37 cellular contexts compared by ENCODE assay signal in the genomic region with DNA sequence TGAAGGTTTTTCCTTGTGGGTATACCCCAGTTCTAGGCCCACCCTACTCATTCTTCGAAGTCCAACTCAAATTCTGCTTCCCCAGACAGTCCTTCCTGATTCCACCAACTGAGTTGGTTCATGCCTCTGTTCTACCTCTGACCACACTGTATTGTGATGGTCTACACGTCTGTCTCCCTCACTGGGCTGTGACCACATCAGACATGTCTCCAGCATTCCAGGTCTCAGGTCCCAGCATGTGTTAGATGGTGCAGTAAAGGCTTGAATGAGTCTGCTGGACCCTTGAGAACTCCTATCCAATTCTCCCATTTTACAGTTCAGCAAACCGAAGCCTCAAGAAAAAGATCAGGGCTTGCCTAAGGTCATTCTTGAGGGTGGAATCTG. TPM values are rescaled to one million over a fixed set of nuclear protein-coding genes. Genes with fewer than 3 reads are reported as not detected.
"Had no signal": no experiment of that assay in that cellular context is flagged by ENCODE, and none has a peak within 500 bp of the region (broad histone marks: within the 10 kb centered on the region; RNA-seq: fewer than 3 reads in every experiment).

No MANE protein-coding gene starts in this region.

- H3K36me3 ChIP-seq: adrenal gland, breast epithelium, esophagus muscularis mucosa, gastrocnemius medialis, WERI-Rb-1 had no signal

- H3K4me3 ChIP-seq: adrenal gland, body of pancreas, breast epithelium, coronary artery, esophagus muscularis mucosa, gastrocnemius medialis had no signal

- H3K4me1 ChIP-seq: foreskin keratinocyte, gastrocnemius medialis had no signal

- ATAC-seq: activated CD4-positive, alpha-beta T cell treated with anti-CD3 and anti-CD28 coated beads for 36 hours; activated CD8-positive, alpha-beta memory T cell treated with anti-CD3 and anti-CD28 coated beads, Interleukin-2, amount 10 ng/mL, durations not matched to agents 7 days and 5 days; activated CD8-positive, alpha-beta T cell treated with anti-CD3 and anti-CD28 coated beads, Interleukin-2, amount 10 ng/mL, durations not matched to agents 7 days and 5 days; activated naive CD8-positive, alpha-beta T cell treated with anti-CD3 and anti-CD28 coated beads, Interleukin-2, amount 50 U/mL, for 24 hours; body of pancreas; effector memory CD8-positive, alpha-beta T cell; foreskin keratinocyte; gastrocnemius medialis; T-helper 17 cell had no signal

- H3K27ac ChIP-seq: adrenal gland, body of pancreas, breast epithelium, coronary artery, esophagus muscularis mucosa, foreskin keratinocyte, gastrocnemius medialis, WERI-Rb-1 had no signal

- H3K9me3 Mint-ChIP-seq: activated CD4-positive, alpha-beta memory T cell treated with anti-CD3 and anti-CD28 coated beads for 36 hours; activated CD4-positive, alpha-beta T cell treated with anti-CD3 and anti-CD28 coated beads, Interleukin-2, amount 10 ng/mL, durations not matched to agents 24 days and 14 days; activated naive CD4-positive, alpha-beta T cell treated with anti-CD3 and anti-CD28 coated beads for 36 hours; activated naive CD4-positive, alpha-beta T cell treated with anti-CD3 and anti-CD28 coated beads, Interleukin-2, amount 50 U/mL, for 24 hours; activated naive CD8-positive, alpha-beta T cell treated with anti-CD3 and anti-CD28 coated beads for 36 hours; activated naive CD8-positive, alpha-beta T cell treated with anti-CD3 and anti-CD28 coated beads, Interleukin-2, amount 50 U/mL, for 24 hours; activated T-helper 1 cell treated with anti-CD3 and anti-CD28 coated beads, Interleukin-12 subunit alpha, Interleukin-12 subunit beta, Interleukin-2, Interleukin-4 antibody, amounts not matched to agents 30 ng/mL and 10 ng/mL and 1 ng/mL, durations not matched to agents 14 hours and 24 hours and 36 hours; activated T-helper 2 cell treated with anti-CD3 and anti-CD28 coated beads, Interferon-gamma antibody, Interleukin-2, Interleukin-4, amounts not matched to agents 10 μg/mL and 5 μg/mL and 100 μg/mL, durations not matched to agents 14 hours and 24 hours and 36 hours; central memory CD8-positive, alpha-beta T cell; effector memory CD8-positive, alpha-beta T cell; T-helper 2 cell treated with Interferon-gamma antibody and Interleukin-4, amounts not matched to agents 5 μg/mL and 100 μg/mL, for 36 hours had no signal

- H3K27ac Mint-ChIP-seq: activated CD4-positive, alpha-beta memory T cell treated with anti-CD3 and anti-CD28 coated beads for 36 hours; activated CD4-positive, alpha-beta T cell treated with anti-CD3 and anti-CD28 coated beads for 36 hours; activated CD4-positive, alpha-beta T cell treated with anti-CD3 and anti-CD28 coated beads, Interleukin-2, amount 10 ng/mL, durations not matched to agents 24 days and 14 days; activated CD8-positive, alpha-beta memory T cell treated with anti-CD3 and anti-CD28 coated beads, Interleukin-2, amount 10 ng/mL, durations not matched to agents 7 days and 5 days; activated CD8-positive, alpha-beta T cell treated with anti-CD3 and anti-CD28 coated beads, Interleukin-2, amount 10 ng/mL, durations not matched to agents 7 days and 5 days; activated naive CD4-positive, alpha-beta T cell treated with anti-CD3 and anti-CD28 coated beads for 36 hours; activated naive CD4-positive, alpha-beta T cell treated with anti-CD3 and anti-CD28 coated beads, Interleukin-2, amount 50 U/mL, for 24 hours; activated naive CD8-positive, alpha-beta T cell treated with anti-CD3 and anti-CD28 coated beads for 36 hours; activated naive CD8-positive, alpha-beta T cell treated with anti-CD3 and anti-CD28 coated beads, Interleukin-2, amount 50 U/mL, for 24 hours; activated T-helper 1 cell treated with anti-CD3 and anti-CD28 coated beads, Interleukin-12 subunit alpha, Interleukin-12 subunit beta, Interleukin-2, Interleukin-4 antibody, amounts not matched to agents 30 ng/mL and 10 ng/mL and 1 ng/mL, durations not matched to agents 14 hours and 24 hours and 36 hours; activated T-helper 2 cell treated with anti-CD3 and anti-CD28 coated beads, Interferon-gamma antibody, Interleukin-2, Interleukin-4, amounts not matched to agents 10 μg/mL and 5 μg/mL and 100 μg/mL, durations not matched to agents 14 hours and 24 hours and 36 hours; effector memory CD8-positive, alpha-beta T cell; T-helper 17 cell; T-helper 2 cell treated with Interferon-gamma antibody and Interleukin-4, amounts not matched to agents 5 μg/mL and 100 μg/mL, for 36 hours had no signal

- DNase-seq: activated CD4-positive, alpha-beta memory T cell treated with anti-CD3 and anti-CD28 coated beads for 36 hours; activated CD4-positive, alpha-beta T cell treated with anti-CD3 and anti-CD28 coated beads for 36 hours; activated CD4-positive, alpha-beta T cell treated with anti-CD3 and anti-CD28 coated beads, Interleukin-2, amount 10 ng/mL, durations not matched to agents 24 days and 14 days; activated CD4-positive, CD25-positive, alpha-beta regulatory T cell; activated CD4-positive, CD25-positive, alpha-beta regulatory T cell treated with anti-CD3 and anti-CD28 coated beads, Interleukin-2, amount 50 U/mL, for 72 hours; activated CD8-positive, alpha-beta memory T cell treated with anti-CD3 and anti-CD28 coated beads, Interleukin-2, amount 10 ng/mL, durations not matched to agents 7 days and 5 days; activated CD8-positive, alpha-beta memory T cell treated with anti-CD3 and anti-CD28 coated beads, Interleukin-2, amount 50 U/mL, for 4 hours; activated CD8-positive, alpha-beta T cell treated with anti-CD3 and anti-CD28 coated beads, Interleukin-2, amount 10 ng/mL, durations not matched to agents 7 days and 5 days; activated effector memory CD4-positive, alpha-beta T cell treated with anti-CD3 and anti-CD28 coated beads, Interleukin-2, amount 50 U/mL, for 16 hours; activated naive CD4-positive, alpha-beta T cell treated with anti-CD3 and anti-CD28 coated beads for 36 hours; activated naive CD8-positive, alpha-beta T cell treated with anti-CD3 and anti-CD28 coated beads for 36 hours; activated naive CD8-positive, alpha-beta T cell treated with anti-CD3 and anti-CD28 coated beads, Interleukin-2, amount 50 U/mL, for 24 hours; activated T-cell treated with anti-CD3 and anti-CD28 coated beads, Interleukin-2, amount 50 U/mL, for 1 hour; activated T-cell treated with anti-CD3 and anti-CD28 coated beads, Interleukin-2, amount 50 U/mL, for 48 hours; amygdala; aorta; dermis blood vessel endothelial cell; effector CD4-positive, alpha-beta T cell; effector memory CD8-positive, alpha-beta T cell; erythroblast; foreskin keratinocyte; gastrocnemius medialis; T-helper 1 cell; T-helper 17 cell; T1000 had no signal

- H3K9me3 ChIP-seq: adrenal gland, body of pancreas, breast epithelium, esophagus muscularis mucosa, gastrocnemius medialis had no signal

- H3K36me3 Mint-ChIP-seq: activated CD4-positive, alpha-beta memory T cell treated with anti-CD3 and anti-CD28 coated beads for 36 hours; activated CD8-positive, alpha-beta memory T cell treated with anti-CD3 and anti-CD28 coated beads, Interleukin-2, amount 10 ng/mL, durations not matched to agents 7 days and 5 days; activated naive CD4-positive, alpha-beta T cell treated with anti-CD3 and anti-CD28 coated beads, Interleukin-2, amount 50 U/mL, for 24 hours; activated naive CD8-positive, alpha-beta T cell treated with anti-CD3 and anti-CD28 coated beads for 36 hours had no signal

- H3K4me3 Mint-ChIP-seq: activated CD4-positive, alpha-beta memory T cell treated with anti-CD3 and anti-CD28 coated beads for 36 hours; activated CD4-positive, alpha-beta T cell treated with anti-CD3 and anti-CD28 coated beads for 36 hours; activated CD4-positive, alpha-beta T cell treated with anti-CD3 and anti-CD28 coated beads, Interleukin-2, amount 10 ng/mL, durations not matched to agents 24 days and 14 days; activated CD8-positive, alpha-beta memory T cell treated with anti-CD3 and anti-CD28 coated beads, Interleukin-2, amount 10 ng/mL, durations not matched to agents 7 days and 5 days; activated CD8-positive, alpha-beta T cell treated with anti-CD3 and anti-CD28 coated beads, Interleukin-2, amount 10 ng/mL, durations not matched to agents 7 days and 5 days; activated naive CD4-positive, alpha-beta T cell treated with anti-CD3 and anti-CD28 coated beads for 36 hours; activated naive CD4-positive, alpha-beta T cell treated with anti-CD3 and anti-CD28 coated beads, Interleukin-2, amount 50 U/mL, for 24 hours; activated naive CD8-positive, alpha-beta T cell treated with anti-CD3 and anti-CD28 coated beads for 36 hours; activated naive CD8-positive, alpha-beta T cell treated with anti-CD3 and anti-CD28 coated beads, Interleukin-2, amount 50 U/mL, for 24 hours; activated T-helper 1 cell treated with anti-CD3 and anti-CD28 coated beads, Interleukin-12 subunit alpha, Interleukin-12 subunit beta, Interleukin-2, Interleukin-4 antibody, amounts not matched to agents 30 ng/mL and 10 ng/mL and 1 ng/mL, durations not matched to agents 14 hours and 24 hours and 36 hours; central memory CD8-positive, alpha-beta T cell; effector memory CD8-positive, alpha-beta T cell; T-helper 17 cell; T-helper 2 cell treated with Interferon-gamma antibody and Interleukin-4, amounts not matched to agents 5 μg/mL and 100 μg/mL, for 36 hours had no signal

- H3K4me1 Mint-ChIP-seq: activated CD4-positive, alpha-beta T cell treated with anti-CD3 and anti-CD28 coated beads, Interleukin-2, amount 10 ng/mL, durations not matched to agents 24 days and 14 days; activated CD8-positive, alpha-beta memory T cell treated with anti-CD3 and anti-CD28 coated beads, Interleukin-2, amount 10 ng/mL, durations not matched to agents 7 days and 5 days; activated naive CD4-positive, alpha-beta T cell treated with anti-CD3 and anti-CD28 coated beads, Interleukin-2, amount 50 U/mL, for 24 hours; activated naive CD8-positive, alpha-beta T cell treated with anti-CD3 and anti-CD28 coated beads for 36 hours; activated naive CD8-positive, alpha-beta T cell treated with anti-CD3 and anti-CD28 coated beads, Interleukin-2, amount 50 U/mL, for 24 hours; central memory CD8-positive, alpha-beta T cell had no signal

RNA-seq across cellular contexts. Expression of a gene that starts 2.8 kb away (rescaled TPM):
- total RNA-seq: activated CD4-positive, alpha-beta T cell treated with anti-CD3 and anti-CD28 coated beads, Interleukin-2, amount 10 ng/mL, durations not matched to agents 24 days and 14 days; activated CD8-positive, alpha-beta memory T cell treated with anti-CD3 and anti-CD28 coated beads for 36 hours; activated CD8-positive, alpha-beta memory T cell treated with anti-CD3 and anti-CD28 coated beads, Interleukin-2, amount 10 ng/mL, durations not matched to agents 7 days and 5 days; activated CD8-positive, alpha-beta T cell treated with anti-CD3 and anti-CD28 coated beads, Interleukin-2, amount 10 ng/mL, durations not matched to agents 7 days and 5 days; activated naive CD4-positive, alpha-beta T cell treated with anti-CD3 and anti-CD28 coated beads for 36 hours; activated naive CD8-positive, alpha-beta T cell treated with anti-CD3 and anti-CD28 coated beads for 36 hours; activated T-helper 1 cell treated with anti-CD3 and anti-CD28 coated beads, Interleukin-12 subunit alpha, Interleukin-12 subunit beta, Interleukin-2, Interleukin-4 antibody, amounts not matched to agents 30 ng/mL and 10 ng/mL and 1 ng/mL, durations not matched to agents 14 hours and 24 hours and 36 hours; activated T-helper 2 cell treated with anti-CD3 and anti-CD28 coated beads, Interferon-gamma antibody, Interleukin-2, Interleukin-4, amounts not matched to agents 10 μg/mL and 5 μg/mL and 100 μg/mL, durations not matched to agents 14 hours and 24 hours and 36 hours; dermis blood vessel endothelial cell; foreskin keratinocyte; T-helper 17 cell had no signal
- polyA plus RNA-seq: aorta, foreskin keratinocyte had no signal
